31 cellular contexts compared by ENCODE assay signal in genomic region chr10:129163536-129163935, GRCh38.
"Had no signal": no experiment of that assay in that cellular context is flagged by ENCODE, and none has a peak within 500 bp of the region (broad histone marks: within the 10 kb centered on the region; RNA-seq: fewer than 3 reads in every experiment).

No MANE protein-coding gene starts in this region.

- DNase-seq: cortex of kidney; dorsolateral prefrontal cortex; effector CD8-positive, alpha-beta T cell; endodermal cell; erythroblast; esophagus squamous epithelium; hypothalamus; immature natural killer cell; islet precursor cell; left lung; mesenchymal stem cell; mucosa of descending colon; naive B cell; pancreas; stimulated activated CD4-positive, alpha-beta T cell treated with anti-CD3 and anti-CD28 coated beads, Interleukin-12 subunit alpha, Interleukin-12 subunit beta, amount 100 ng/mL, for 4 hours; stimulated activated CD4-positive, alpha-beta T cell treated with anti-CD3 and anti-CD28 coated beads, Interleukin-1b, Interleukin-23, amount 100 ng/mL, for 48 hours; stimulated activated CD4-positive, alpha-beta T cell treated with anti-CD3 and anti-CD28 coated beads, Interleukin-4, amount 100 ng/mL, for 1 hour; stimulated activated CD8-positive, alpha-beta memory T cell treated with anti-CD3 and anti-CD28 coated beads, Interleukin-4, amount 100 ng/mL, for 48 hours; stimulated activated naive CD4-positive, alpha-beta T cell; stimulated activated naive CD8-positive, alpha-beta T cell treated with anti-CD3 and anti-CD28 coated beads, Interleukin-15, amount 100 ng/mL, for 72 hours; transverse colon had no signal

- H3K27me3 ChIP-seq: esophagus squamous epithelium, neutrophil, right atrium auricular region, suprapubic skin, transverse colon, vagina had no signal

- H3K36me3 Mint-ChIP-seq: immature natural killer cell; naive B cell; natural killer cell treated with Interleukin-12 subunit alpha and Interleukin-12 subunit beta and Interleukin-15 and Interleukin-18, amount 100 ng/mL, for 72 hours had no signal

- H3K27me3 Mint-ChIP-seq: stimulated activated naive CD8-positive, alpha-beta T cell treated with anti-CD3 and anti-CD28 coated beads, Interleukin-15, amount 100 ng/mL, for 72 hours had no signal

- FAIRE-seq: frontal cortex, pancreas had no signal

- H3K36me3 ChIP-seq: esophagus squamous epithelium, left lung, neutrophil, pancreas, right atrium auricular region, suprapubic skin, transverse colon, vagina had no signal

- H3K27ac Mint-ChIP-seq: endodermal cell; immature natural killer cell; mesothelial cell of epicardium; naive B cell; natural killer cell treated with Interleukin-12 subunit alpha and Interleukin-12 subunit beta and Interleukin-15 and Interleukin-18, amount 100 ng/mL, for 72 hours; progenitor cell of endocrine pancreas; stimulated activated naive CD8-positive, alpha-beta T cell treated with anti-CD3 and anti-CD28 coated beads, Interleukin-15, amount 100 ng/mL, for 72 hours had no signal

- H3K27ac ChIP-seq: dorsolateral prefrontal cortex, esophagus squamous epithelium, left lung, neutrophil, pancreas, right atrium auricular region, suprapubic skin, transverse colon, vagina had no signal

- H3K4me3 Mint-ChIP-seq: endodermal cell; immature natural killer cell; mesothelial cell of epicardium; natural killer cell treated with Interleukin-12 subunit alpha and Interleukin-12 subunit beta and Interleukin-15 and Interleukin-18, amount 100 ng/mL, for 72 hours; neural crest cell; stimulated activated naive CD8-positive, alpha-beta T cell treated with anti-CD3 and anti-CD28 coated beads, Interleukin-15, amount 100 ng/mL, for 72 hours had no signal

- H3K4me3 ChIP-seq: dorsolateral prefrontal cortex, esophagus squamous epithelium, left lung, mucosa of descending colon, pancreas, right atrium auricular region, smooth muscle cell, suprapubic skin, transverse colon, vagina had no signal

- H3K4me1 Mint-ChIP-seq: immature natural killer cell, naive B cell had no signal

- H3K9me3 Mint-ChIP-seq: immature natural killer cell; naive B cell; natural killer cell treated with Interleukin-12 subunit alpha and Interleukin-12 subunit beta and Interleukin-15 and Interleukin-18, amount 100 ng/mL, for 72 hours; neural crest cell; stimulated activated naive CD8-positive, alpha-beta T cell treated with anti-CD3 and anti-CD28 coated beads, Interleukin-15, amount 100 ng/mL, for 72 hours had no signal
